8 cellular contexts compared by ENCODE assay signal in genomic region chr6:11277275-11278206, GRCh38. TPM values are rescaled to one million over a fixed set of nuclear protein-coding genes. Genes with fewer than 3 reads are reported as not detected.
DNase-seq lines count a peak whose midpoint lies in the region; ATAC-seq and TF ChIP-seq lines count a peak whose summit lies in the region.

No MANE protein-coding gene starts in this region.

- POLR2A ChIA-PET in activated CD4-positive, alpha-beta T cell treated with anti-CD3 and anti-CD28 coated beads for 36 hours (lab: Charles Lee), result interaction anchor here (0.5 to 1.7 kb wide), 6 partner anchors 19 to 1986 kb away, joined by 3 to 6 read pairs (median 4); no protein-coding TSS in a partner anchor
- POLR2A ChIA-PET in HEK293T (lab: Yijun Ruan, JAX), result interaction anchor here (0.8 kb wide), 1 partner anchor 68 kb away, joined by 3 read pairs; no protein-coding TSS in a partner anchor

- peak overlapping the region; percentile 40 for H3K4me3 Mint-ChIP-seq in activated CD4-positive, alpha-beta T cell treated with anti-CD3 and anti-CD28 coated beads for 36 hours

- H3K36me3 Mint-ChIP-seq in activated CD4-positive, alpha-beta T cell treated with anti-CD3 and anti-CD28 coated beads for 36 hours (ENCODE audit: low read depth), result peaks cover 16% of the 10 kb centered on the region

- no peaks in the 10 kb centered on the region for H3K36me3 ChIP-seq in NT2/D1 (ENCODE audit: insufficient read depth, insufficient read length, low read length)

- no peaks in the 10 kb centered on the region for H3K27me3 ChIP-seq in NT2/D1 (ENCODE audit: insufficient read depth, insufficient read length)

- intact Hi-C loops in activated CD4-positive, alpha-beta T cell treated with anti-CD3 and anti-CD28 coated beads for 36 hours (cut with DNase I, micrococcal nuclease), result loop anchor here (1.0 to 5.0 kb wide), 6 partner anchors 40 to 135 kb away; partner anchors contain the start of gene NEDD9 (in 2 of the 2)

- peak overlapping the region; percentile 91 for H3K27ac Mint-ChIP-seq in activated CD4-positive, alpha-beta T cell treated with anti-CD3 and anti-CD28 coated beads for 36 hours

- peaks cover 2% of the 10 kb centered on the region for H3K9me3 Mint-ChIP-seq in activated CD4-positive, alpha-beta T cell treated with anti-CD3 and anti-CD28 coated beads for 36 hours (ENCODE audit: low read depth)

- H3K9me3 ChIP-seq in NT2/D1 (ENCODE audit: insufficient read depth, low read length), result no peaks in the 10 kb centered on the region

- peak; percentile 53 for DNase-seq in activated CD4-positive, alpha-beta T cell treated with anti-CD3 and anti-CD28 coated beads for 36 hours
- DNase-seq in activated CD4-positive, alpha-beta T cell treated with anti-CD3 and anti-CD28 coated beads for 1 hour, result no peak
- DNase-seq in NT2/D1 (ENCODE audit: low read depth, low spot score) (peak; percentile 59), epithelial cell of esophagus (ENCODE audit: low read depth) (peak; percentile 76), retina (peak; percentile 53), HEK293T (ENCODE audit: extremely low spot score) (no peak), NCI-H774 (lab: John Stamatoyannopoulos, UW) (no peak)

- ATAC-seq in activated CD4-positive, alpha-beta T cell treated with anti-CD3 and anti-CD28 coated beads for 36 hours, result peak; percentile 76
- peak; percentile 41 for ATAC-seq in GM21786 (IDR thresholded peaks at IDR 0.05; ENCODE audit: unreplicated experiment)

- H3K4me1 Mint-ChIP-seq in activated CD4-positive, alpha-beta T cell treated with anti-CD3 and anti-CD28 coated beads for 36 hours, result peaks cover 46% of the 10 kb centered on the region

- H3K4me1 ChIP-seq in NT2/D1 (ENCODE audit: insufficient read depth, insufficient read length), result no peaks in the 10 kb centered on the region

- no peak overlapping the region for H3K9ac ChIP-seq in NT2/D1 (ENCODE audit: insufficient read length, low read depth)

- no peaks in the 10 kb centered on the region for H3K27me3 Mint-ChIP-seq in activated CD4-positive, alpha-beta T cell treated with anti-CD3 and anti-CD28 coated beads for 36 hours

- CTCF ChIA-PET in activated CD4-positive, alpha-beta T cell treated with anti-CD3 and anti-CD28 coated beads for 36 hours (lab: Charles Lee), result interaction anchor here (0.5 to 1.4 kb wide), 12 partner anchors 10 to 219 kb away, joined by 3 to 6 read pairs (median 3); no protein-coding TSS in a partner anchor
- CTCF ChIA-PET in HEK293T (lab: Yijun Ruan, JAX), result interaction anchor here (1.1 kb wide), 1 partner anchor 323 kb away, joined by 3 read pairs; no protein-coding TSS in a partner anchor

- H3K4me3 ChIP-seq in NT2/D1 (ENCODE audit: insufficient read length, low read depth) (no peak overlapping the region), epithelial cell of esophagus (ENCODE audit: low read length) (no peak overlapping the region)

- TF ChIP-seq CTCF in epithelial cell of esophagus (IDR thresholded peaks at IDR 0.05; ENCODE audit: insufficient read depth, low read depth, low read length, missing control alignments), result no peak

TF ChIP-seq in HEK293T, 16 proteins besides CTCF, POLR2A, EP300 and RAD21:
- TF ChIP-seq LEF1 (IDR thresholded peaks at IDR 0.05; ENCODE audit: borderline replicate concordance), result no peak
- no peak for TF ChIP-seq L3MBTL2 (conservative IDR thresholded peaks at IDR 0.05)
- TF ChIP-seq FOXK2 (IDR thresholded peaks at IDR 0.05), result no peak
- TF ChIP-seq HDGF (IDR thresholded peaks at IDR 0.05; ENCODE audit: borderline replicate concordance), result no peak
- no peak for TF ChIP-seq CTBP1 (IDR thresholded peaks at IDR 0.05; ENCODE audit: borderline replicate concordance)
- TF ChIP-seq NFRKB (IDR thresholded peaks at IDR 0.05), result no peak
- no peak for TF ChIP-seq FOXM1 (IDR thresholded peaks at IDR 0.05; ENCODE audit: borderline replicate concordance)
- no peak for TF ChIP-seq SUZ12 (IDR thresholded peaks at IDR 0.05)
- no peak for TF ChIP-seq BHLHE40 (IDR thresholded peaks at IDR 0.05; ENCODE audit: borderline replicate concordance)
- TF ChIP-seq ARNT (IDR thresholded peaks at IDR 0.05), result no peak
- no peak for TF ChIP-seq FOXA1 (IDR thresholded peaks at IDR 0.05)
- no peak for TF ChIP-seq ELF4 (IDR thresholded peaks at IDR 0.05)
- TF ChIP-seq PKNOX1 (IDR thresholded peaks at IDR 0.05), result no peak
- no peak for TF ChIP-seq TARDBP (IDR thresholded peaks at IDR 0.05)
- no peak for TF ChIP-seq SP1 (IDR thresholded peaks at IDR 0.05)
- no peak for TF ChIP-seq ZNF384 (IDR thresholded peaks at IDR 0.05)
TF ChIP-seq in HEK293T: peak in this region for 0.

RNA-seq across cellular contexts. Expression of gene NEDD9, which starts 45.1 kb away (rescaled TPM):
- total RNA-seq in activated CD4-positive, alpha-beta T cell treated with anti-CD3 and anti-CD28 coated beads for 36 hours, result 10 to 100 TPM; 23.6 to 27.3 TPM

Comparison
In these comparisons a context has a peak if more than half of its experiments do, and no peak if none do; other contexts are left out.
1. DNase-seq: peak in activated CD4-positive, alpha-beta T cell treated with anti-CD3 and anti-CD28 coated beads for 36 hours (single experiment), NT2/D1 (single experiment), epithelial cell of esophagus (single experiment) and retina (single experiment); none in activated CD4-positive, alpha-beta T cell treated with anti-CD3 and anti-CD28 coated beads for 1 hour (single experiment), HEK293T (single experiment) and NCI-H774 (single experiment).